ENCODE assay signal across 18 cellular contexts in the genomic region with DNA sequence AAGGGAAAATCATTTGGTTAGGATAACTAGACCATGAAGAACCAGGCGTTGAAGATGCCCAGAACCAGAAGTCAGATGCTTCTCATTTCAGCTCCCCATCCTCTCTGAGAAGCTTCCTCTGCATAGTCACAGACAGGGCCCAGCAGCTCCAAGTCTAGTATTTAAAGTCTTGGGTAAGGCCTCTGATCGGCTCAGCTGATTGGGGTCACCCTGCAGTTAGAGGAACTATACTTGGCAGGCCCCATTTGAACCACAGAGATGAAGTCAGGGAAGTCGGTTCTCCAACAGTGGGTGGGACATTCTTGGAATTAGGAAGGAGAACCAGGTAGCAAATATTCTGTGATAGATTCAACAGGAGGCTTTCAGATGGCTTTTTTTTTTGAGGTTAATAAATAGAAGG. TPM values are rescaled to one million over a fixed set of nuclear protein-coding genes. Genes with fewer than 3 reads are reported as not detected.
"Had no signal": no experiment of that assay in that cellular context is flagged by ENCODE, and none has a peak within 500 bp of the region (broad histone marks: within the 10 kb centered on the region; RNA-seq: fewer than 3 reads in every experiment).

No MANE protein-coding gene starts in this region.

- H3K9me3 ChIP-seq: colonic mucosa, left ventricle myocardium inferior, sigmoid colon, stomach, thoracic aorta, transverse colon had no signal

- H3K27me3 ChIP-seq: colonic mucosa, foreskin keratinocyte, sigmoid colon, stomach, transverse colon had no signal

- DNase-seq: colonic mucosa; dermis blood vessel endothelial cell; foreskin keratinocyte; immature natural killer cell; left ventricle myocardium inferior; mesenchymal stem cell; midbrain; sigmoid colon; stimulated activated CD4-positive, alpha-beta T cell treated with anti-CD3 and anti-CD28 coated beads, Interleukin-12 subunit alpha, Interleukin-12 subunit beta, amount 100 ng/mL, for 4 hours; stimulated activated naive CD4-positive, alpha-beta T cell; stomach; substantia nigra; transverse colon had no signal

- H3K36me3 ChIP-seq: colonic mucosa, sigmoid colon, thoracic aorta, transverse colon had no signal

- H3K4me3 ChIP-seq: colonic mucosa, left ventricle myocardium inferior, lung, sigmoid colon, skin epidermis, stomach, thoracic aorta, transverse colon had no signal

- H3K27ac ChIP-seq: colonic mucosa, foreskin keratinocyte, left ventricle myocardium inferior, sigmoid colon, skin epidermis, stomach, thoracic aorta, transverse colon had no signal

- ATAC-seq: foreskin keratinocyte; natural killer cell treated with Interleukin-12 subunit alpha and Interleukin-12 subunit beta and Interleukin-15 and Interleukin-18, amount 100 ng/mL, for 72 hours had no signal

- H3K4me1 ChIP-seq: colonic mucosa, foreskin keratinocyte, sigmoid colon, stomach had no signal

RNA-seq across cellular contexts. Expression of a gene that starts 48.3 kb away (rescaled TPM):
- total RNA-seq: pulmonary artery endothelial cell had no signal
